ENCODE assay signal across 21 cellular contexts in genomic region chr7:128098629-128099028, GRCh38.
A peak's percentile ranks its signal among the peaks of the same experiment; 100 is the strongest.
DNase-seq lines count a peak whose midpoint lies in the region; ATAC-seq, FAIRE-seq and TF ChIP-seq lines count a peak whose summit lies in the region.
"Had no signal": no experiment of that assay in that cellular context is flagged by ENCODE, and none has a peak within 500 bp of the region (broad histone marks: within the 10 kb centered on the region; RNA-seq: fewer than 3 reads in every experiment).

No MANE protein-coding gene starts in this region.

- no peak for FAIRE-seq in astrocyte (lab: Jason Lieb, UNC)
- FAIRE-seq: GM19239, H54 had no signal

- H3K4me1 Mint-ChIP-seq in activated T-cell treated with anti-CD3 and anti-CD28 coated beads, Interleukin-2, amount 50 U/mL, for 24 hours (ENCODE audit: low read depth): peaks cover 19% of the 10 kb centered on the region
- peaks cover 10% of the 10 kb centered on the region for H3K4me1 Mint-ChIP-seq in activated T-cell treated with anti-CD3 and anti-CD28 coated beads, Interleukin-2, amount 50 U/mL, for 72 hours (ENCODE audit: low read depth)
- H3K4me1 Mint-ChIP-seq in astrocyte (ENCODE audit: low read depth, unreplicated experiment): peaks cover 10% of the 10 kb centered on the region
- H3K4me1 Mint-ChIP-seq in stimulated activated naive B cell treated with anti-CD40 and anti-IgM and Interleukin-4, amounts not matched to agents 10 μg/mL and 1 μg/mL and 100 μg/mL, for 72 hours: peaks cover 22 to 23% of the 10 kb centered on the region in 2 donors

- no peak for ATAC-seq in activated T-cell treated with anti-CD3 and anti-CD28 coated beads, Interleukin-2, amount 50 U/mL, for 72 hours (replicated peaks in 1 of 2)
- no peak for ATAC-seq in stimulated activated naive B cell treated with anti-CD40 and anti-IgM and Interleukin-4, amounts not matched to agents 10 μg/mL and 1 μg/mL and 100 μg/mL, for 72 hours (replicated peaks)
- no peak for ATAC-seq in GM21528 (IDR thresholded peaks at IDR 0.05; ENCODE audit: low FRiP score, unreplicated experiment)
- ATAC-seq: SK-N-SH treated with all-trans-retinoic acid at 6 μM for 48 hours had no signal

- H3K9ac ChIP-seq in astrocyte (ENCODE audit: low read length): peak overlapping the region; percentile 9

- no peaks in the 10 kb centered on the region for H3K9me3 ChIP-seq in astrocyte (ENCODE audit: insufficient read depth, low read depth, low read length)

- H3K27ac Mint-ChIP-seq in activated T-cell treated with anti-CD3 and anti-CD28 coated beads, Interleukin-2, amount 50 U/mL, for 24 hours: peak overlapping the region; percentile 58
- no peak overlapping the region for H3K27ac Mint-ChIP-seq in activated T-cell treated with anti-CD3 and anti-CD28 coated beads, Interleukin-2, amount 50 U/mL, for 72 hours
- H3K27ac Mint-ChIP-seq in astrocyte (ENCODE audit: unreplicated experiment): no peak overlapping the region
- peak overlapping the region; percentile 14 for H3K27ac Mint-ChIP-seq in stimulated activated naive B cell treated with anti-CD40 and anti-IgM and Interleukin-4, amounts not matched to agents 10 μg/mL and 1 μg/mL and 100 μg/mL, for 72 hours

- H3K4me1 ChIP-seq in astrocyte (ENCODE audit: insufficient read depth, low read length): peaks cover 14% of the 10 kb centered on the region

- H3K36me3 Mint-ChIP-seq in activated T-cell treated with anti-CD3 and anti-CD28 coated beads, Interleukin-2, amount 50 U/mL, for 24 hours (ENCODE audit: low read depth): peaks cover 46% of the 10 kb centered on the region
- H3K36me3 Mint-ChIP-seq in activated T-cell treated with anti-CD3 and anti-CD28 coated beads, Interleukin-2, amount 50 U/mL, for 72 hours (ENCODE audit: insufficient read depth in 2 of 2): peaks cover 2 to 6% of the 10 kb centered on the region in 2 donors
- peaks cover 23% of the 10 kb centered on the region for H3K36me3 Mint-ChIP-seq in astrocyte (ENCODE audit: low read depth, unreplicated experiment)
- H3K36me3 Mint-ChIP-seq in stimulated activated naive B cell treated with anti-CD40 and anti-IgM and Interleukin-4, amounts not matched to agents 10 μg/mL and 1 μg/mL and 100 μg/mL, for 72 hours: peaks cover 35 to 39% of the 10 kb centered on the region in 2 donors

- H4K20me1 ChIP-seq in astrocyte (ENCODE audit: insufficient read depth, low read length): peaks cover 58% of the 10 kb centered on the region

- intact Hi-C loops in posterior vena cava (cut with DNase I): no loop called here

- H3K27ac ChIP-seq in astrocyte (ENCODE audit: low read depth, low read length): no peak overlapping the region
- H3K27ac ChIP-seq: HL-60, PC-9 had no signal

- H3K4me3 ChIP-seq in astrocyte (ENCODE audit: insufficient read depth, low read depth, low read length): no peak overlapping the region
- H3K4me3 ChIP-seq: PC-9 had no signal

- no peak for DNase-seq in activated T-cell treated with anti-CD3 and anti-CD28 coated beads, Interleukin-2, amount 50 U/mL, for 24 hours
- no peak for DNase-seq in activated T-cell treated with anti-CD3 and anti-CD28 coated beads, Interleukin-2, amount 50 U/mL, for 72 hours
- DNase-seq in astrocyte (ENCODE audit: low read depth) (no peak), kidney tubule cell (ENCODE audit: low spot score) (peak; percentile 45), NCI-H1105 treated with DMSO at 0.1 percent for 48 hours (lab: John Stamatoyannopoulos, UW) (no peak), posterior vena cava (ENCODE audit: low spot score) (no peak)
- no peak for DNase-seq in stimulated activated naive B cell treated with anti-CD40 and anti-IgM and Interleukin-4, amounts not matched to agents 10 μg/mL and 1 μg/mL and 100 μg/mL, for 72 hours
- DNase-seq: 8988T, C1 segment of cervical spinal cord, GDM1, NCI-H1105, NCI-H2029 treated with DMSO at 0.1 percent for 48 hours, NCI-H510A treated with DMSO at 0.1 percent for 48 hours, NCI-H748 treated with DMSO at 0.1 percent for 48 hours, SHP77 treated with DMSO at 0.1 percent for 48 hours had no signal

- TF ChIP-seq CTCF in astrocyte (IDR thresholded peaks at IDR 0.05; ENCODE audit: insufficient read depth, low read depth, low read length): no peak

- H3K79me2 ChIP-seq in astrocyte (ENCODE audit: insufficient read depth, low read length): no peaks in the 10 kb centered on the region

- H3K4me3 Mint-ChIP-seq in activated T-cell treated with anti-CD3 and anti-CD28 coated beads, Interleukin-2, amount 50 U/mL, for 24 hours: no peak overlapping the region
- no peak overlapping the region for H3K4me3 Mint-ChIP-seq in activated T-cell treated with anti-CD3 and anti-CD28 coated beads, Interleukin-2, amount 50 U/mL, for 72 hours
- H3K4me3 Mint-ChIP-seq in astrocyte (ENCODE audit: unreplicated experiment): no peak overlapping the region
- no peak overlapping the region for H3K4me3 Mint-ChIP-seq in stimulated activated naive B cell treated with anti-CD40 and anti-IgM and Interleukin-4, amounts not matched to agents 10 μg/mL and 1 μg/mL and 100 μg/mL, for 72 hours

- H3K4me2 ChIP-seq in astrocyte (ENCODE audit: low read length): no peak overlapping the region
- H3K4me2 ChIP-seq: PC-9 had no signal

- H3K27me3 Mint-ChIP-seq in activated T-cell treated with anti-CD3 and anti-CD28 coated beads, Interleukin-2, amount 50 U/mL, for 24 hours: peaks cover 3% of the 10 kb centered on the region
- H3K27me3 Mint-ChIP-seq in activated T-cell treated with anti-CD3 and anti-CD28 coated beads, Interleukin-2, amount 50 U/mL, for 72 hours (ENCODE audit: low read depth): no peaks in the 10 kb centered on the region
- H3K27me3 Mint-ChIP-seq in astrocyte (ENCODE audit: low read depth, unreplicated experiment): peaks cover 14% of the 10 kb centered on the region
- no peaks in the 10 kb centered on the region for H3K27me3 Mint-ChIP-seq in stimulated activated naive B cell treated with anti-CD40 and anti-IgM and Interleukin-4, amounts not matched to agents 10 μg/mL and 1 μg/mL and 100 μg/mL, for 72 hours

- no peak overlapping the region for H2AFZ ChIP-seq in astrocyte (ENCODE audit: low read depth, low read length)
- H2AFZ ChIP-seq: PC-9 had no signal

- H3K9me3 Mint-ChIP-seq in activated T-cell treated with anti-CD3 and anti-CD28 coated beads, Interleukin-2, amount 50 U/mL, for 24 hours: no peaks in the 10 kb centered on the region
- no peaks in the 10 kb centered on the region for H3K9me3 Mint-ChIP-seq in activated T-cell treated with anti-CD3 and anti-CD28 coated beads, Interleukin-2, amount 50 U/mL, for 72 hours
- no peaks in the 10 kb centered on the region for H3K9me3 Mint-ChIP-seq in astrocyte (ENCODE audit: unreplicated experiment)
- H3K9me3 Mint-ChIP-seq in stimulated activated naive B cell treated with anti-CD40 and anti-IgM and Interleukin-4, amounts not matched to agents 10 μg/mL and 1 μg/mL and 100 μg/mL, for 72 hours: no peaks in the 10 kb centered on the region

- H3K36me3 ChIP-seq in astrocyte (ENCODE audit: insufficient read depth, low read length): peaks cover 3% of the 10 kb centered on the region

- peaks cover 3% of the 10 kb centered on the region for H3K27me3 ChIP-seq in astrocyte (ENCODE audit: insufficient read depth, low read length)

Comparison
In these comparisons a context has a peak if more than half of its experiments do, and no peak if none do; other contexts are left out.
1. H3K27ac Mint-ChIP-seq: peak in activated T-cell treated with anti-CD3 and anti-CD28 coated beads, Interleukin-2, amount 50 U/mL, for 24 hours (single experiment) and stimulated activated naive B cell treated with anti-CD40 and anti-IgM and Interleukin-4, amounts not matched to agents 10 μg/mL and 1 μg/mL and 100 μg/mL, for 72 hours (single experiment); none in activated T-cell treated with anti-CD3 and anti-CD28 coated beads, Interleukin-2, amount 50 U/mL, for 72 hours (single experiment) and astrocyte (single experiment).